In genomic region chr19:48629599-48630288, GRCh38 we compare ENCODE assay signal across 1 cellular context.
TF ChIP-seq lines count a peak whose summit lies in the region.

No MANE protein-coding gene starts in this region.

TF ChIP-seq in H1, 55 proteins besides CTCF, POLR2A, EP300 and RAD21:
- TF ChIP-seq SP4 (IDR thresholded peaks at IDR 0.05; ENCODE audit: low read length) (peak; percentile 59), EGR1 (IDR thresholded peaks at IDR 0.05; ENCODE audit: borderline replicate concordance, low read depth, low read length) (no peak; the same call in 1 of the 2 replicates), TBP (IDR thresholded peaks at IDR 0.05; ENCODE audit: low read depth, low read length) (peak; percentile 10; the same call in 1 of the 2 replicates), PHF8 (conservative IDR thresholded peaks at IDR 0.05; ENCODE audit: low read depth, low read length) (no peak), CREB1 (IDR thresholded peaks at IDR 0.05) (peak; percentile 56; the same call in 1 of the 2 replicates), POLR2AphosphoS5 (IDR thresholded peaks at IDR 0.05; ENCODE audit: low read depth, low read length) (peak; percentile 74), TAF1 (IDR thresholded peaks at IDR 0.05; ENCODE audit: low read depth, low read length) (peak; percentile 55; the same call in 1 of the 2 replicates), GABPA (IDR thresholded peaks at IDR 0.05; ENCODE audit: borderline replicate concordance, insufficient read depth, low read length) (no peak), E2F6 (IDR thresholded peaks at IDR 0.05) (0 out of 2 replicates have a peak, but pooled peaks have one; percentile 6), HDAC6 (IDR thresholded peaks at IDR 0.05; ENCODE audit: low read depth, low read length) (peak; percentile 22), SRF (IDR thresholded peaks at IDR 0.05; ENCODE audit: low read depth, low read length) (no peak), KDM1A (IDR thresholded peaks at IDR 0.05; ENCODE audit: borderline replicate concordance, low read length) (no peak), USF2 (IDR thresholded peaks at IDR 0.05; ENCODE audit: low read length) (peak; percentile 2; the same call in 1 of the 2 replicates), ATF3 (IDR thresholded peaks at IDR 0.05; ENCODE audit: insufficient read depth, low read depth, low read length) (no peak), JUND (IDR thresholded peaks at IDR 0.05; ENCODE audit: low read length) (no peak), TCF12 (IDR thresholded peaks at IDR 0.05; ENCODE audit: low read depth, low read length) (0 out of 2 replicates have a peak, but pooled peaks have one; percentile 43), TEAD4 (IDR thresholded peaks at IDR 0.05; ENCODE audit: low read depth, low read length) (peak; percentile 88), SP1 (IDR thresholded peaks at IDR 0.05; ENCODE audit: low read depth, low read length) (peak; percentile 26; the same call in 1 of the 2 replicates), CTBP2 (IDR thresholded peaks at IDR 0.05; ENCODE audit: borderline replicate concordance, insufficient read depth, insufficient read length, low read length) (no peak), BRCA1 (IDR thresholded peaks at IDR 0.05; ENCODE audit: low read depth, low read length) (no peak), SP2 (IDR thresholded peaks at IDR 0.05; ENCODE audit: low read length) (no peak), NRF1 (IDR thresholded peaks at IDR 0.05; ENCODE audit: low read depth, low read length) (no peak), CBX8 (IDR thresholded peaks at IDR 0.05; ENCODE audit: borderline replicate concordance, low read depth, low read length) (no peak), FOSL1 (IDR thresholded peaks at IDR 0.05; ENCODE audit: insufficient read depth, low read depth, low read length) (no peak), RBBP5 (IDR thresholded peaks at IDR 0.05; ENCODE audit: borderline replicate concordance, low read depth, low read length) (no peak), RFX5 (IDR thresholded peaks at IDR 0.05; ENCODE audit: borderline replicate concordance, low read depth, low read length) (no peak), JUN (IDR thresholded peaks at IDR 0.05; ENCODE audit: low read depth, low read length) (no peak), GTF2F1 (IDR thresholded peaks at IDR 0.05; ENCODE audit: borderline replicate concordance, low read depth, low read length) (no peak), SAP30 (IDR thresholded peaks at IDR 0.05; ENCODE audit: insufficient read depth, insufficient replicate concordance, low read length) (no peak), MAX (IDR thresholded peaks at IDR 0.05) (peak; percentile 25; the same call in 1 of the 2 replicates), CHD2 (IDR thresholded peaks at IDR 0.05; ENCODE audit: low read length) (peak; percentile 25; the same call in 1 of the 2 replicates)
TF ChIP-seq in H1: peak in this region for 13.
